In the genomic region with DNA sequence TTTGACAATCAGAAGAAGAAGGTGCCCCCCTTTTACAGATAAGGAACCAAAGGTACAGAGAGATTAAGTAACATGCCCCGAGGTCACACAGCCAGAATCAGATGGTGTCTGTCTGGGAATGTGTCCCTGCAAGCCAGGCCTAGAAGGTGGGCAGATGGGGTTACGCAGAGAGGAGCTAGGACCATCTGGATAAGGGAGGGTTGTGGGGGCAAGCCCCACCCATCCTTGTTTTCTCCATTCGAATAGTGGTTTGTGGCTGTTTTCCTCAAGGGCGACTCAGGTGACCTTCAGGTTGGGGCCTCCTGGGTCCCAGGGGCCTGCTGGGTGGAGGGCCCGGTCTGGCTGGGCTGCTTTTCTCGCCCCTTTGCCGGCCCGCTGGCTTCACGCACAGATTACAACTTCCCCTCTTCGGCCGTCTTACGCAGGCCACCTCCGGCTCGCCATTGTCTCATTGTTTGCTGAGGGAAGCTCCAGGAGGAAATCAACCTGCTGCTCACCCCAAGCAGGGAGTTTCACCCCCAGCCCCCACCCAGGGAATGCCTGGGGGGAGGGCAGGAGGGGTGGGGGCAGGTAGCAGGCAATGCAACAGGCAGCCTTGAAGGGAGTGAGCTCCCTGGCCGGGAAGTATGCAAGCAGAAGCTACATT, we compare ENCODE assay signal across 23 cellular contexts. TPM values are rescaled to one million over a fixed set of nuclear protein-coding genes. Genes with fewer than 3 reads are reported as not detected.
DNase-seq lines count a peak whose midpoint lies in the region; ATAC-seq and TF ChIP-seq lines count a peak whose summit lies in the region.
"Had no signal": no experiment of that assay in that cellular context is flagged by ENCODE, and none has a peak within 500 bp of the region (broad histone marks: within the 10 kb centered on the region; RNA-seq: fewer than 3 reads in every experiment).

No MANE protein-coding gene starts in this region.

- no peaks in the 10 kb centered on the region for H3K36me3 Mint-ChIP-seq in naive thymus-derived CD4-positive, alpha-beta T cell
- H3K36me3 Mint-ChIP-seq: memory B cell had no signal

- H3K4me3 Mint-ChIP-seq in naive thymus-derived CD4-positive, alpha-beta T cell: no peak overlapping the region
- H3K4me3 Mint-ChIP-seq: memory B cell; nephron; stimulated activated naive CD8-positive, alpha-beta T cell treated with anti-CD3 and anti-CD28 coated beads, Interleukin-15, Interleukin-2, amounts not matched to agents 100 ng/mL and 50 ng/mL, for 24 hours had no signal

- H3K9me3 ChIP-seq in ES-I3 (ENCODE audit: control insufficient read depth, insufficient read depth, low read length): no peaks in the 10 kb centered on the region
- no peaks in the 10 kb centered on the region for H3K9me3 ChIP-seq in left ventricle myocardium inferior (replicated peaks)
- no peaks in the 10 kb centered on the region for H3K9me3 ChIP-seq in naive thymus-derived CD4-positive, alpha-beta T cell (ENCODE audit: control insufficient read depth in 2 of 3, low read length in 3 of 3)
- H3K9me3 ChIP-seq: prostate gland, vagina had no signal

- peaks cover 0 to 2% (median 0%) of the 10 kb centered on the region in 11 donors for H3K9me3 Mint-ChIP-seq in naive thymus-derived CD4-positive, alpha-beta T cell
- H3K9me3 Mint-ChIP-seq: memory B cell; nephron; stimulated activated naive CD8-positive, alpha-beta T cell treated with anti-CD3 and anti-CD28 coated beads, Interleukin-15, Interleukin-2, amounts not matched to agents 100 ng/mL and 50 ng/mL, for 24 hours had no signal

- peak overlapping the region; percentile 22; the same call in 1 of the 2 replicates for H3K9ac ChIP-seq in ES-I3 (ENCODE audit: low read depth, low read length)

- H3K36me3 ChIP-seq in ES-I3 (ENCODE audit: insufficient read depth, low read length) (no peaks in the 10 kb centered on the region), left ventricle myocardium inferior (no peaks in the 10 kb centered on the region)
- H3K36me3 ChIP-seq in naive thymus-derived CD4-positive, alpha-beta T cell (ENCODE audit: control insufficient read depth in 2 of 3, insufficient read depth in 3 of 3, low read length in 3 of 3): no peaks in the 10 kb centered on the region
- H3K36me3 ChIP-seq: prostate gland, vagina had no signal

- POLR2A ChIA-PET in naive thymus-derived CD4-positive, alpha-beta T cell (lab: Charles Lee): no interaction called here

- intact Hi-C loops in left ventricle myocardium inferior (cut with micrococcal nuclease): no loop called here
- intact Hi-C loops in naive thymus-derived CD4-positive, alpha-beta T cell (cut with micrococcal nuclease): no loop called here

- no peak for ATAC-seq in naive thymus-derived CD4-positive, alpha-beta T cell

- peak overlapping the region; percentile 88 for H3K27ac ChIP-seq in left ventricle myocardium inferior (replicated peaks)
- H3K27ac ChIP-seq in naive thymus-derived CD4-positive, alpha-beta T cell (ENCODE audit: low read depth, low read length): no peak overlapping the region
- H3K27ac ChIP-seq: prostate gland, vagina had no signal

- DNase-seq in NCI-H82 (lab: John Stamatoyannopoulos, UW) (peak; percentile 91), left ventricle myocardium inferior (peak; percentile 42), mucosa of gallbladder (ENCODE audit: low spot score) (peak; percentile 22), A172 (ENCODE audit: low spot score) (no peak), NCI-H1417 treated with DMSO at 0.1 percent for 48 hours (lab: John Stamatoyannopoulos, UW) (no peak)
- no peak for DNase-seq in stimulated activated CD4-positive, alpha-beta T cell treated with anti-CD3 and anti-CD28 coated beads, Interleukin-2, amount 100 ng/mL, for 48 hours
- DNase-seq in naive thymus-derived CD4-positive, alpha-beta T cell: no peak
- DNase-seq: ACHN; central memory CD4-positive, alpha-beta T cell; DND-41; NCI-H1436; NCI-H446 treated with DMSO at 0.1 percent for 48 hours; SHP77 treated with DMSO at 0.1 percent for 48 hours; T-helper 2 cell had no signal

- no peak overlapping the region for H3K4me3 ChIP-seq in left ventricle myocardium inferior
- H3K4me3 ChIP-seq in naive thymus-derived CD4-positive, alpha-beta T cell (ENCODE audit: low read length): no peak overlapping the region
- H3K4me3 ChIP-seq: prostate gland, vagina had no signal

- peaks cover 31 to 44% (median 35%) of the 10 kb centered on the region in 5 donors for H3K27me3 Mint-ChIP-seq in naive thymus-derived CD4-positive, alpha-beta T cell

- H3K4me1 Mint-ChIP-seq in naive thymus-derived CD4-positive, alpha-beta T cell: no peaks in the 10 kb centered on the region
- H3K4me1 Mint-ChIP-seq: memory B cell had no signal

- TF ChIP-seq CTCF in left ventricle myocardium inferior (IDR thresholded peaks at IDR 0.05; ENCODE audit: borderline replicate concordance): no peak

- H3K4me1 ChIP-seq in ES-I3 (ENCODE audit: insufficient read depth, low read length) (peaks cover 36% of the 10 kb centered on the region), left ventricle myocardium inferior (peaks cover 66% of the 10 kb centered on the region)
- no peaks in the 10 kb centered on the region for H3K4me1 ChIP-seq in naive thymus-derived CD4-positive, alpha-beta T cell (ENCODE audit: control insufficient read depth in 2 of 2, insufficient read depth in 2 of 2, low read length in 2 of 2)
- H3K4me1 ChIP-seq: prostate gland had no signal

- CTCF ChIA-PET in naive thymus-derived CD4-positive, alpha-beta T cell (lab: Charles Lee): no interaction called here

- no peaks in the 10 kb centered on the region for H3K27me3 ChIP-seq in left ventricle myocardium inferior (ENCODE audit: low read depth)
- H3K27me3 ChIP-seq in naive thymus-derived CD4-positive, alpha-beta T cell (ENCODE audit: control insufficient read depth in 2 of 2, insufficient read depth in 2 of 2, low read length in 2 of 2): peaks cover 0 to 4% of the 10 kb centered on the region in 2 donors
- H3K27me3 ChIP-seq: vagina had no signal

- H3K27ac Mint-ChIP-seq in naive thymus-derived CD4-positive, alpha-beta T cell: no peak overlapping the region
- H3K27ac Mint-ChIP-seq: memory B cell; stimulated activated naive CD8-positive, alpha-beta T cell treated with anti-CD3 and anti-CD28 coated beads, Interleukin-15, Interleukin-2, amounts not matched to agents 100 ng/mL and 50 ng/mL, for 24 hours had no signal

RNA-seq across cellular contexts. Expression of a gene that starts 30.8 kb away (rescaled TPM):
- total RNA-seq in left ventricle myocardium inferior (122 TPM), mucosa of gallbladder (91.6 TPM)
- 195 and 258 TPM in 2 replicates for total RNA-seq in A172 (2014; rRNA removed; shearing (Covaris generic))
- 100 to 1,000 TPM in 1 of 5 experiments, 10 to 100 TPM in 4; 69.7 to 117 (median 90.8) TPM for total RNA-seq in naive thymus-derived CD4-positive, alpha-beta T cell
- 10 to 100 TPM; 47.3 to 47.8 TPM for polyA plus RNA-seq in naive thymus-derived CD4-positive, alpha-beta T cell

RNA-seq across cellular contexts. Expression of a gene that starts 35.7 kb away (rescaled TPM):
- total RNA-seq in left ventricle myocardium inferior (11.1 TPM), mucosa of gallbladder (0.37 TPM)
- not detected in 2 replicates for total RNA-seq in A172 (2014; rRNA removed; shearing (Covaris generic))
- total RNA-seq in naive thymus-derived CD4-positive, alpha-beta T cell: not detected
- polyA plus RNA-seq in naive thymus-derived CD4-positive, alpha-beta T cell: not detected
- total RNA-seq: activated CD8-positive, alpha-beta memory T cell treated with anti-CD3 and anti-CD28 coated beads for 36 hours; fibroblast of villous mesenchyme; HT1080; vagina had no signal

Comparison
In these comparisons a context has a peak if more than half of its experiments do, and no peak if none do; other contexts are left out.
1. DNase-seq: peak in NCI-H82 (single experiment), left ventricle myocardium inferior (single experiment) and mucosa of gallbladder (single experiment); none in A172 (single experiment), stimulated activated CD4-positive, alpha-beta T cell treated with anti-CD3 and anti-CD28 coated beads, Interleukin-2, amount 100 ng/mL, for 48 hours (0 of 2), naive thymus-derived CD4-positive, alpha-beta T cell (0 of 9) and NCI-H1417 treated with DMSO at 0.1 percent for 48 hours (single experiment).